ENCODE assay signal across 1 cellular context in genomic region chr2:37912056-37912455, GRCh38.
TF ChIP-seq lines count a peak whose summit lies in the region.

No MANE protein-coding gene starts in this region.

TF ChIP-seq in SK-N-SH, 30 proteins besides CTCF, POLR2A, EP300 and RAD21 (continued from another document):
- no peak for TF ChIP-seq REST (IDR thresholded peaks at IDR 0.05; ENCODE audit: low read depth, low read length)
- no peak for TF ChIP-seq USF2 (IDR thresholded peaks at IDR 0.05; ENCODE audit: borderline replicate concordance, low read depth, low read length)
- no peak for TF ChIP-seq NRF1 (IDR thresholded peaks at IDR 0.05; ENCODE audit: low read depth, low read length)
- no peak for TF ChIP-seq CHD2 (IDR thresholded peaks at IDR 0.05; ENCODE audit: low read length, partially characterized antibody)
- TF ChIP-seq RCOR1 (IDR thresholded peaks at IDR 0.05; ENCODE audit: low read length) = no peak
- TF ChIP-seq NFIC (IDR thresholded peaks at IDR 0.05; ENCODE audit: borderline replicate concordance) = peak; percentile 50; the same call in 1 of the 2 replicates
- TF ChIP-seq YY1 (IDR thresholded peaks at IDR 0.05; ENCODE audit: low read depth) = no peak
- TF ChIP-seq GATA2 (CRISPR knock-in tag; IDR thresholded peaks at IDR 0.05) = no peak
- TF ChIP-seq FOXJ3 (CRISPR knock-in tag; IDR thresholded peaks at IDR 0.05) = no peak
- TF ChIP-seq JUND (IDR thresholded peaks at IDR 0.05) = peak; percentile 66
- TF ChIP-seq ZBTB33 (IDR thresholded peaks at IDR 0.05; ENCODE audit: borderline replicate concordance, low read depth) = no peak
- TF ChIP-seq IRF3 (IDR thresholded peaks at IDR 0.05; ENCODE audit: low read depth, low read length) = no peak
- TF ChIP-seq SIN3A (IDR thresholded peaks at IDR 0.05; ENCODE audit: borderline replicate concordance, low read depth, low read length) = no peak
- no peak for TF ChIP-seq EZH2phosphoT487 (IDR thresholded peaks at IDR 0.05; ENCODE audit: borderline replicate concordance, low read depth)
- TF ChIP-seq TEAD4 (IDR thresholded peaks at IDR 0.05; ENCODE audit: borderline replicate concordance, insufficient read depth) = no peak
